Comparison of ENCODE assay signal across 1 cellular context in genomic region chr6:167475947-167476346, GRCh38.
A peak's percentile ranks its signal among the peaks of the same experiment; 100 is the strongest.
TF ChIP-seq lines count a peak whose summit lies in the region.

No MANE protein-coding gene starts in this region.

TF ChIP-seq in WTC11, 78 proteins besides CTCF, POLR2A, EP300 and RAD21 (continued from another document):
- peak; percentile 45; the same call in 1 of the 2 replicates for TF ChIP-seq FOXP4 (CRISPR knock-in tag; IDR thresholded peaks at IDR 0.05)
- TF ChIP-seq HMGXB4 (CRISPR knock-in tag; IDR thresholded peaks at IDR 0.05): no peak
- TF ChIP-seq USF2 (CRISPR knock-in tag; IDR thresholded peaks at IDR 0.05): peak; percentile 93
- peak; percentile 83 for TF ChIP-seq ZNF423 (CRISPR knock-in tag; IDR thresholded peaks at IDR 0.05)
- peak; percentile 92 for TF ChIP-seq USF1 (CRISPR knock-in tag; IDR thresholded peaks at IDR 0.05)
- no peak for TF ChIP-seq ZBTB43 (CRISPR knock-in tag; IDR thresholded peaks at IDR 0.05)
- TF ChIP-seq IRF1 (CRISPR knock-in tag; IDR thresholded peaks at IDR 0.05): no peak
- no peak for TF ChIP-seq ATF1 (CRISPR knock-in tag; IDR thresholded peaks at IDR 0.05)
